Comparison of ENCODE assay signal across 24 cellular contexts in genomic region chr2:210215120-210215519, GRCh38. TPM values are rescaled to one million over a fixed set of nuclear protein-coding genes. Genes with fewer than 3 reads are reported as not detected.
DNase-seq lines count a peak whose midpoint lies in the region; ATAC-seq and TF ChIP-seq lines count a peak whose summit lies in the region.
"Had no signal": no experiment of that assay in that cellular context is flagged by ENCODE, and none has a peak within 500 bp of the region (broad histone marks: within the 10 kb centered on the region; RNA-seq: fewer than 3 reads in every experiment).

No MANE protein-coding gene starts in this region.

- ATAC-seq in left lung (peak; percentile 71), GM19035 (IDR thresholded peaks at IDR 0.05; ENCODE audit: unreplicated experiment) (no peak)

- TF ChIP-seq CTCF in 22Rv1 (IDR thresholded peaks at IDR 0.05), result no peak
- TF ChIP-seq CTCF in ascending aorta (IDR thresholded peaks at IDR 0.05), result no peak
- no peak for TF ChIP-seq CTCF in left lung (IDR thresholded peaks at IDR 0.05)
- TF ChIP-seq CTCF in thyroid gland (IDR thresholded peaks at IDR 0.05), result peak in 1 of 6 experiments; percentile 27

- 12 to 29% methylated on average over 1 of the region's 1 CpG for WGBS in thyroid gland, 2 donors

- H3K9me3 ChIP-seq in ascending aorta (no peaks in the 10 kb centered on the region), left lung (no peaks in the 10 kb centered on the region), thyroid gland (no peaks in the 10 kb centered on the region)

- intact Hi-C loops in ascending aorta (cut with DNase I) (no loop called here), left lung (cut with DNase I) (no loop called here), thyroid gland (cut with DNase I) (no loop called here)

- H3K36me3 ChIP-seq in ascending aorta (peaks cover 5 to 20% of the 10 kb centered on the region in 2 donors), left lung (no peaks in the 10 kb centered on the region), thyroid gland (no peaks in the 10 kb centered on the region)

- peak in 1 of 2 donors; percentile 73 for TF ChIP-seq POLR2A in thyroid gland (IDR thresholded peaks at IDR 0.05)

- peak overlapping the region; percentile 64 for H3K27ac ChIP-seq in 22Rv1
- peak overlapping the region; percentile 54 to 58 for H3K27ac ChIP-seq in ascending aorta
- no peak overlapping the region for H3K27ac ChIP-seq in left lung
- H3K27ac ChIP-seq in thyroid gland, result peak overlapping the region; percentile 75 to 86 (median 79)
- H3K27ac ChIP-seq: RWPE1, SK-N-MC had no signal

- H3K4me3 ChIP-seq in ascending aorta (no peak overlapping the region), left lung (no peak overlapping the region), thyroid gland (replicated peaks in 1 of 3) (no peak overlapping the region)
- H3K4me3 ChIP-seq: SK-N-MC had no signal

- H3K27me3 ChIP-seq in ascending aorta (no peaks in the 10 kb centered on the region), left lung (no peaks in the 10 kb centered on the region), thyroid gland (no peaks in the 10 kb centered on the region)

- DNase-seq in ascending aorta (ENCODE audit: low spot score in 2 of 2) (no peak), left lung (no peak), thyroid gland (peak; percentile 65 to 67), DMS53 (lab: John Stamatoyannopoulos, UW) (no peak), Kasumi-1 (lab: John Stamatoyannopoulos, UW) (no peak)
- DNase-seq: AML-193; C1 segment of cervical spinal cord; Calu3; CD8-positive, alpha-beta memory T cell; GDM1; HCEC 1CT; KBM-7; NCI-H1105; NCI-H2029 treated with DMSO at 0.1 percent for 48 hours; NCI-H446; NCI-H526; SHP77 treated with DMSO at 0.1 percent for 48 hours; SW 1271 had no signal

- H3K4me1 ChIP-seq in ascending aorta, result no peaks in the 10 kb centered on the region
- no peaks in the 10 kb centered on the region for H3K4me1 ChIP-seq in left lung
- H3K4me1 ChIP-seq in thyroid gland, result peaks cover 7 to 16% of the 10 kb centered on the region in 2 donors

RNA-seq across cellular contexts. Expression of gene ACADL, which starts 10.1 kb away (rescaled TPM):
- 18.5 TPM for total RNA-seq in ascending aorta
- total RNA-seq in left lung, result 10 to 100 TPM; 17.0 to 32.9 TPM
- total RNA-seq in thyroid gland, result 100 to 1,000 TPM in 2 of 4 donors, 10 to 100 TPM in 2; 72.7 to 133 (median 111) TPM
- total RNA-seq: A172; CD8-positive, alpha-beta memory T cell; HT1080 had no signal

RNA-seq across cellular contexts. Expression of gene KANSL1L, which starts 43.9 kb away (rescaled TPM):
- total RNA-seq in ascending aorta (39.6 TPM), left lung (10 to 100 TPM; 29.6 to 31.5 TPM), thyroid gland (100 to 1,000 TPM in 2 of 4 donors, 10 to 100 TPM in 2; 75.8 to 154 (median 96.9) TPM)

Comparison
In these comparisons a context has a peak if more than half of its experiments do, and no peak if none do; other contexts are left out.
1. H3K27ac ChIP-seq: peak in 22Rv1 (single experiment), ascending aorta (2 of 2) and thyroid gland (3 of 3); none in left lung (0 of 2).
2. DNase-seq: peak in thyroid gland (2 of 2); none in ascending aorta (0 of 2), left lung (0 of 2), DMS53 (single experiment) and Kasumi-1 (0 of 2).